10 cellular contexts compared by ENCODE assay signal in genomic region chr4:118765399-118765798, GRCh38.
A peak's percentile ranks its signal among the peaks of the same experiment; 100 is the strongest.
DNase-seq lines count a peak whose midpoint lies in the region; ATAC-seq and TF ChIP-seq lines count a peak whose summit lies in the region.
"Had no signal": no experiment of that assay in that cellular context is flagged by ENCODE, and none has a peak within 500 bp of the region (broad histone marks: within the 10 kb centered on the region; RNA-seq: fewer than 3 reads in every experiment).

No MANE protein-coding gene starts in this region.

- no peak overlapping the region for H3K9ac ChIP-seq in mesendoderm (ENCODE audit: low read length)

- H2BK5ac ChIP-seq in mesendoderm (ENCODE audit: low read length): no peak overlapping the region

- H2BK15ac ChIP-seq in mesendoderm (replicated peaks; ENCODE audit: low read depth): no peak overlapping the region

- H2BK120ac ChIP-seq in mesendoderm (ENCODE audit: low read depth, low read length): no peak overlapping the region

- no peaks in the 10 kb centered on the region for H3K79me1 ChIP-seq in mesendoderm (ENCODE audit: low read length)

- H2AK5ac ChIP-seq in mesendoderm (ENCODE audit: low read length): no peak overlapping the region

- TF ChIP-seq CTCF in breast epithelium (IDR thresholded peaks at IDR 0.05) (no peak), uterus (IDR thresholded peaks at IDR 0.05) (no peak)

- no peaks in the 10 kb centered on the region for H3K9me3 ChIP-seq in breast epithelium
- H3K9me3 ChIP-seq in uterus: no peaks in the 10 kb centered on the region

- no peak overlapping the region for H3K4me2 ChIP-seq in mesendoderm (ENCODE audit: low read length)

- H4K5ac ChIP-seq in mesendoderm (ENCODE audit: low read length): no peak overlapping the region

- no peak overlapping the region for H3K56ac ChIP-seq in mesendoderm (ENCODE audit: low read length)

- no peak overlapping the region for H3K4ac ChIP-seq in mesendoderm (ENCODE audit: low read depth, low read length)

- ATAC-seq in GM21576 (IDR thresholded peaks at IDR 0.05; ENCODE audit: unreplicated experiment) (no peak), HG02763 (IDR thresholded peaks at IDR 0.05; ENCODE audit: unreplicated experiment) (no peak)

- intact Hi-C loops in breast epithelium (cut with DNase I; ENCODE audit: low total_unique reads) (no loop called here), uterus (cut with DNase I; ENCODE audit: low total_unique reads) (loop anchor here (10.0 kb wide), 1 partner anchor 119 kb away; the partner anchor contains the start of gene SYNPO2)

- H3K18ac ChIP-seq in mesendoderm (ENCODE audit: low read length): no peak overlapping the region

- no peak for TF ChIP-seq POLR2A in breast epithelium (IDR thresholded peaks at IDR 0.05)
- TF ChIP-seq POLR2A in uterus (IDR thresholded peaks at IDR 0.05): no peak

- no peak overlapping the region for H4K8ac ChIP-seq in mesendoderm (ENCODE audit: low read depth, low read length)

- no peak overlapping the region for H3K4me3 ChIP-seq in breast epithelium
- no peak overlapping the region for H3K4me3 ChIP-seq in uterus
- no peak overlapping the region for H3K4me3 ChIP-seq in mesendoderm (ENCODE audit: low read length)

- WGBS in mesendoderm (ENCODE audit: extremely low coverage, insufficient coverage, low lambda C conversion rate): no CpG with 5 or more reads among the region's 1 CpG

- no peaks in the 10 kb centered on the region for H3K79me2 ChIP-seq in mesendoderm (ENCODE audit: control insufficient read depth, insufficient read depth, low read length)

- H3K36me3 ChIP-seq in breast epithelium (no peaks in the 10 kb centered on the region), uterus (no peaks in the 10 kb centered on the region), mesendoderm (ENCODE audit: control insufficient read depth, insufficient read depth, low read length) (peaks cover 7% of the 10 kb centered on the region)

- H3K4me1 ChIP-seq in breast epithelium: peaks cover 0 to 7% of the 10 kb centered on the region in 2 donors
- peaks cover 0 to 36% of the 10 kb centered on the region in 2 donors for H3K4me1 ChIP-seq in uterus
- H3K4me1 ChIP-seq in mesendoderm (ENCODE audit: control insufficient read depth, low read depth, low read length): no peaks in the 10 kb centered on the region

- no peak overlapping the region for H3K23ac ChIP-seq in mesendoderm (ENCODE audit: low read length)

- H3K27me3 ChIP-seq in breast epithelium (no peaks in the 10 kb centered on the region), uterus (no peaks in the 10 kb centered on the region), mesendoderm (ENCODE audit: insufficient read depth, low read length, poor library complexity) (no peaks in the 10 kb centered on the region)

- H3K27ac ChIP-seq in breast epithelium (peak overlapping the region; percentile 73 to 74), uterus (peak overlapping the region; percentile 86 to 97), mesendoderm (ENCODE audit: low read depth, low read length) (no peak overlapping the region)
- H3K27ac ChIP-seq: 22Rv1 had no signal

- peak; percentile 3 for DNase-seq in DMS53 (lab: John Stamatoyannopoulos, UW)
- no peak for DNase-seq in DMS53 treated with DMSO at 0.1 percent for 48 hours (lab: John Stamatoyannopoulos, UW; ENCODE audit: unreplicated experiment)
- no peak for DNase-seq in breast epithelium (ENCODE audit: low spot score in 2 of 2)
- DNase-seq in kidney tubule cell (ENCODE audit: low spot score): peak; percentile 78
- DNase-seq in uterus: peak in 1 of 2 donors; percentile 52
- DNase-seq in mesendoderm: no peak
- DNase-seq: activated naive CD8-positive, alpha-beta T cell treated with anti-CD3 and anti-CD28 coated beads for 36 hours had no signal

Comparison
In these comparisons a context has a peak if more than half of its experiments do, and no peak if none do; other contexts are left out.
1. DNase-seq: peak in DMS53 (single experiment) and kidney tubule cell (single experiment); none in DMS53 treated with DMSO at 0.1 percent for 48 hours (single experiment), breast epithelium (0 of 2) and mesendoderm (single experiment).